In the genomic region with DNA sequence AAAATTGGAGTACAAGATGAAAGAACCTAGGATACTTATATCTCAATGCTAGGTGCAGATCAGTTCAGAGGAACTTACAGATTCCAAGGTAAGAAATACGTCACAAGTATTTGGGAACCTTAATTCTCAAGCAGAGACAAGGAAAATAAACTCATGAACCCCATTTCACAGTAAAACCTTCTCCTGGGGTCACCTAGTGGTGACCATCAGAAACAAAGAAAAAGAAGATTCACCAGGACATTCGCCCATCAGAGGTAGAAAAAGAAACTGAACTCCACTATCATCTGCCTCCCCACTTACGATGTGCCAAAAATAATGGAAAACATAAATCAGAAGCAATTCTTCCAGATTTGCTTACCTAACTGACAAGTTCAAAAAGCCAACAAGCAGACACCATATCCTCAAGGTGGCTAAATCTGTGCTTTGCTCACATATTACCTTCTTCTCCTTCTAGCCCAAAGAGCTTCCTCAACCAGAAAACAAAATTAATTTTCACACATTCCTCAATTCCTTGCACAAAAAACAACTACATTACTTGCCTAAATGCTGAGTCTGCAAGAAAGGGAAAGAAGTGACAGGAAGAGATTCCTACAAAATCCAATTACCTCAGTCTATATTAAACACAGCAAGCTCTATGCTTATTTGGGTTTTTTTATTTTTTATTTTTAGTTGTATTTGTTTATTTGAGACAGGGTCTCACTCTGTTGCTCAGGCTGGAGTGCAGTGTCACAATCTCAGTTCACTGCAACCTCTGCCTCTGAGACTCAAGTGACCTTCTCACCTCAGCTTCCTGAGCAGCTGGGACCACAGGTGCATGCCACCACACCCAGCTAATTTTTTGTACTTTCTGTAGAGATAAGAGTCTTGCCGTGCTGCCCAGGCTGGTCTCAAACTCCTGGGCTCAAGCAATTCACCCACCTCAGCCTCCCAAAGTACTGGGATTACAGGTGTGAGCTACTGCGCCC, we compare ENCODE assay signal across 9 cellular contexts. TPM values are rescaled to one million over a fixed set of nuclear protein-coding genes. Genes with fewer than 3 reads are reported as not detected.
DNase-seq lines count a peak whose midpoint lies in the region; ATAC-seq and TF ChIP-seq lines count a peak whose summit lies in the region.
"Had no signal": no experiment of that assay in that cellular context is flagged by ENCODE, and none has a peak within 500 bp of the region (broad histone marks: within the 10 kb centered on the region; RNA-seq: fewer than 3 reads in every experiment).

No MANE protein-coding gene starts in this region.

- in situ Hi-C loops in GM13976 (cut with MboI; ENCODE audit: low sequenced_read_pairs, unreplicated experiment) = no loop called here

- no peak overlapping the region for H3K4me3 ChIP-seq in BJ (ENCODE audit: low read depth, low read length)

- CTCF ChIA-PET in BJ (lab: Yijun Ruan, JAX) (interaction anchor here (0.7 to 1.4 kb wide), 5 partner anchors 10 to 932 kb away, joined by 3 to 8 read pairs (median 3); a partner anchor contains a TSS), HEK293T (lab: Yijun Ruan, JAX) (interaction anchor here (0.6 to 1.4 kb wide), 3 partner anchors 15 to 1061 kb away, joined by 3 read pairs; no protein-coding TSS in a partner anchor)

- POLR2A ChIA-PET in BJ (lab: Charles Lee) = no interaction called here
- POLR2A ChIA-PET in HEK293T (lab: Yijun Ruan, JAX) = no interaction called here

- DNase-seq in BJ (ENCODE audit: low read depth) (no peak), GM13976 (ENCODE audit: low spot score) (no peak), left lobe of liver (ENCODE audit: low spot score) (peak; percentile 10), DMS 273 (lab: John Stamatoyannopoulos, UW; ENCODE audit: unreplicated experiment) (no peak), HEK293T (ENCODE audit: extremely low spot score) (no peak), NOMO-1 treated with DMSO at 0.1 percent for 48 hours (lab: John Stamatoyannopoulos, UW; ENCODE audit: unreplicated experiment) (no peak)
- DNase-seq: NCI-H510A had no signal

- no peaks in the 10 kb centered on the region for H3K36me3 ChIP-seq in BJ (ENCODE audit: control insufficient read depth, insufficient read depth, low read length)

- H3K27me3 ChIP-seq in BJ (ENCODE audit: control insufficient read depth, insufficient read depth, low read length) = no peaks in the 10 kb centered on the region

- peak; percentile 14; the same call in 1 of the 3 replicates for ATAC-seq in SK-N-SH treated with all-trans-retinoic acid at 6 μM for 48 hours
- no peak for ATAC-seq in left lobe of liver
- ATAC-seq in GM19023 (IDR thresholded peaks at IDR 0.05; ENCODE audit: unreplicated experiment) = no peak

- TF ChIP-seq CTCF in BJ (IDR thresholded peaks at IDR 0.05; ENCODE audit: insufficient read depth, low read depth, low read length) (peak; percentile 35; the same call in 1 of the 2 replicates), GM13976 (IDR thresholded peaks at IDR 0.05; ENCODE audit: borderline replicate concordance, control extremely low read depth, extremely low read depth, insufficient read depth, missing control alignments) (peak; percentile 12)

TF ChIP-seq in SK-N-SH treated with all-trans-retinoic acid at 6 μM for 48 hours, 23 proteins besides CTCF, POLR2A, EP300 and RAD21 (continues in another document):
- TF ChIP-seq, protein P1, sequence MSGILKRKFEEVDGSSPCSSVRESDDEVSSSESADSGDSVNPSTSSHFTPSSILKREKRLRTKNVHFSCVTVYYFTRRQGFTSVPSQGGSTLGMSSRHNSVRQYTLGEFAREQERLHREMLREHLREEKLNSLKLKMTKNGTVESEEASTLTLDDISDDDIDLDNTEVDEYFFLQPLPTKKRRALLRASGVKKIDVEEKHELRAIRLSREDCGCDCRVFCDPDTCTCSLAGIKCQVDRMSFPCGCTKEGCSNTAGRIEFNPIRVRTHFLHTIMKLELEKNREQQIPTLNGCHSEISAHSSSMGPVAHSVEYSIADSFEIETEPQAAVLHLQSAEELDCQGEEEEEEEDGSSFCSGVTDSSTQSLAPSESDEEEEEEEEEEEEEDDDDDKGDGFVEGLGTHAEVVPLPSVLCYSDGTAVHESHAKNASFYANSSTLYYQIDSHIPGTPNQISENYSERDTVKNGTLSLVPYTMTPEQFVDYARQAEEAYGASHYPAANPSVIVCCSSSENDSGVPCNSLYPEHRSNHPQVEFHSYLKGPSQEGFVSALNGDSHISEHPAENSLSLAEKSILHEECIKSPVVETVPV (CRISPR knock-in tag; IDR thresholded peaks at IDR 0.05) = no peak
- TF ChIP-seq TOX (CRISPR knock-in tag; IDR thresholded peaks at IDR 0.05; ENCODE audit: borderline replicate concordance) (no peak), ISL1 (CRISPR knock-in tag; IDR thresholded peaks at IDR 0.05) (no peak), GLIS3 (CRISPR knock-in tag; IDR thresholded peaks at IDR 0.05) (no peak)
- TF ChIP-seq, protein P2, sequence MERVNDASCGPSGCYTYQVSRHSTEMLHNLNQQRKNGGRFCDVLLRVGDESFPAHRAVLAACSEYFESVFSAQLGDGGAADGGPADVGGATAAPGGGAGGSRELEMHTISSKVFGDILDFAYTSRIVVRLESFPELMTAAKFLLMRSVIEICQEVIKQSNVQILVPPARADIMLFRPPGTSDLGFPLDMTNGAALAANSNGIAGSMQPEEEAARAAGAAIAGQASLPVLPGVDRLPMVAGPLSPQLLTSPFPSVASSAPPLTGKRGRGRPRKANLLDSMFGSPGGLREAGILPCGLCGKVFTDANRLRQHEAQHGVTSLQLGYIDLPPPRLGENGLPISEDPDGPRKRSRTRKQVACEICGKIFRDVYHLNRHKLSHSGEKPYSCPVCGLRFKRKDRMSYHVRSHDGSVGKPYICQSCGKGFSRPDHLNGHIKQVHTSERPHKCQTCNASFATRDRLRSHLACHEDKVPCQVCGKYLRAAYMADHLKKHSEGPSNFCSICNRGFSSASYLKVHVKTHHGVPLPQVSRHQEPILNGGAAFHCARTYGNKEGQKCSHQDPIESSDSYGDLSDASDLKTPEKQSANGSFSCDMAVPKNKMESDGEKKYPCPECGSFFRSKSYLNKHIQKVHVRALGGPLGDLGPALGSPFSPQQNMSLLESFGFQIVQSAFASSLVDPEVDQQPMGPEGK (CRISPR knock-in tag; IDR thresholded peaks at IDR 0.05; ENCODE audit: borderline replicate concordance) = no peak

TF ChIP-seq in HEK293T, 16 proteins besides CTCF, POLR2A, EP300 and RAD21:
- TF ChIP-seq HDGF (IDR thresholded peaks at IDR 0.05; ENCODE audit: borderline replicate concordance) (no peak), ELF4 (IDR thresholded peaks at IDR 0.05) (no peak), TARDBP (IDR thresholded peaks at IDR 0.05) (no peak), FOXA1 (IDR thresholded peaks at IDR 0.05) (no peak), L3MBTL2 (conservative IDR thresholded peaks at IDR 0.05) (no peak), FOXK2 (IDR thresholded peaks at IDR 0.05) (no peak), BHLHE40 (IDR thresholded peaks at IDR 0.05; ENCODE audit: borderline replicate concordance) (no peak), ARNT (IDR thresholded peaks at IDR 0.05) (no peak), FOXM1 (IDR thresholded peaks at IDR 0.05; ENCODE audit: borderline replicate concordance) (no peak), ZNF384 (IDR thresholded peaks at IDR 0.05) (no peak), LEF1 (IDR thresholded peaks at IDR 0.05; ENCODE audit: borderline replicate concordance) (no peak), CTBP1 (IDR thresholded peaks at IDR 0.05; ENCODE audit: borderline replicate concordance) (no peak), NFRKB (IDR thresholded peaks at IDR 0.05) (no peak), SP1 (IDR thresholded peaks at IDR 0.05) (no peak), SUZ12 (IDR thresholded peaks at IDR 0.05) (no peak)
- TF ChIP-seq, protein P3, sequence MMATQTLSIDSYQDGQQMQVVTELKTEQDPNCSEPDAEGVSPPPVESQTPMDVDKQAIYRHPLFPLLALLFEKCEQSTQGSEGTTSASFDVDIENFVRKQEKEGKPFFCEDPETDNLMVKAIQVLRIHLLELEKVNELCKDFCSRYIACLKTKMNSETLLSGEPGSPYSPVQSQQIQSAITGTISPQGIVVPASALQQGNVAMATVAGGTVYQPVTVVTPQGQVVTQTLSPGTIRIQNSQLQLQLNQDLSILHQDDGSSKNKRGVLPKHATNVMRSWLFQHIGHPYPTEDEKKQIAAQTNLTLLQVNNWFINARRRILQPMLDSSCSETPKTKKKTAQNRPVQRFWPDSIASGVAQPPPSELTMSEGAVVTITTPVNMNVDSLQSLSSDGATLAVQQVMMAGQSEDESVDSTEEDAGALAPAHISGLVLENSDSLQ (IDR thresholded peaks at IDR 0.05) = no peak

RNA-seq across cellular contexts. Expression of a gene that starts 4.7 kb away (rescaled TPM):
- 194 and 289 TPM in 2 replicates for polyA plus RNA-seq in BJ (2011; rRNA removed)
- 288 and 427 TPM in 2 replicates for polyA minus RNA-seq in BJ (2011; rRNA and poly(A)+ RNA removed)
- total RNA-seq in left lobe of liver = 15.5 TPM

RNA-seq across cellular contexts. Expression of a gene that starts 53.9 kb away (rescaled TPM):
- polyA plus RNA-seq in BJ (2011; rRNA removed) = 18.7 and 22.8 TPM in 2 replicates
- polyA minus RNA-seq in BJ (2011; rRNA and poly(A)+ RNA removed) = 8.9 and 10.8 TPM in 2 replicates
- 22.7 TPM for total RNA-seq in left lobe of liver
